18 cellular contexts compared by ENCODE assay signal in genomic region chr14:104595116-104595675, GRCh38. TPM values are rescaled to one million over a fixed set of nuclear protein-coding genes. Genes with fewer than 3 reads are reported as not detected.
DNase-seq lines count a peak whose midpoint lies in the region; ATAC-seq and TF ChIP-seq lines count a peak whose summit lies in the region.
"Had no signal": no experiment of that assay in that cellular context is flagged by ENCODE, and none has a peak within 500 bp of the region (broad histone marks: within the 10 kb centered on the region; RNA-seq: fewer than 3 reads in every experiment).

No MANE protein-coding gene starts in this region.

- WGBS in spleen, 5 donors = 77 to 86% (median 84%) methylated on average over 8 to 14 of the region's 14 CpGs

- TF ChIP-seq CTCF in left ventricle myocardium inferior (IDR thresholded peaks at IDR 0.05; ENCODE audit: borderline replicate concordance) (no peak), RWPE2 (IDR thresholded peaks at IDR 0.05; ENCODE audit: poor library complexity, severe bottlenecking) (no peak), lower lobe of right lung (IDR thresholded peaks at IDR 0.05) (no peak), spleen (IDR thresholded peaks at IDR 0.05 in 8 of 11, conservative IDR thresholded peaks at IDR 0.05 in 3 of 11) (no peak)

- peak; percentile 9 for DNase-seq in left ventricle myocardium inferior
- DNase-seq in left ventricle myocardium superior = no peak
- peak; percentile 62 for DNase-seq in RWPE2 (ENCODE audit: low spot score)
- peak; percentile 38 for DNase-seq in lower lobe of right lung
- DNase-seq in spleen = peak; percentile 47
- DNase-seq in stimulated activated CD4-positive, alpha-beta T cell treated with anti-CD3 and anti-CD28 coated beads, Interleukin-12 subunit alpha, Interleukin-12 subunit beta, amount 100 ng/mL, for 4 hours = no peak
- DNase-seq in NK-92 (lab: John Stamatoyannopoulos, UW; ENCODE audit: unreplicated experiment) = no peak
- DNase-seq: BE2C; CD8-positive, alpha-beta T cell; COR-L47; DMS153; DMS79 treated with DMSO at 0.1 percent for 48 hours; EL; GM23248 had no signal

- intact Hi-C loops in left ventricle myocardium inferior (cut with micrococcal nuclease) (no loop called here), left ventricle myocardium superior (cut with micrococcal nuclease) (no loop called here), lower lobe of right lung (cut with DNase I) (no loop called here), spleen (cut with DNase I; ENCODE audit: low total_unique reads) (no loop called here)

- H3K27me3 ChIP-seq in left ventricle myocardium inferior (ENCODE audit: low read depth) (peaks cover 61% of the 10 kb centered on the region), RWPE2 (ENCODE audit: insufficient read depth, poor library complexity, severe bottlenecking) (peaks cover 31% of the 10 kb centered on the region), lower lobe of right lung (ENCODE audit: low read depth) (peaks cover 19% of the 10 kb centered on the region), spleen (replicated peaks in 1 of 7) (peaks cover 0 to 73% (median 8%) of the 10 kb centered on the region in 7 donors)
- H3K27me3 ChIP-seq: BE2C had no signal

- ATAC-seq in left ventricle myocardium superior (no peak), RWPE2 (ENCODE audit: low read depth) (no peak), lower lobe of right lung (no peak), HG02623 (IDR thresholded peaks at IDR 0.05; ENCODE audit: unreplicated experiment) (no peak)
- ATAC-seq: CD8-positive, alpha-beta T cell had no signal

- H3K4me1 ChIP-seq in left ventricle myocardium inferior (peaks cover 26% of the 10 kb centered on the region), RWPE2 (ENCODE audit: insufficient read depth, poor library complexity, severe bottlenecking) (no peaks in the 10 kb centered on the region), lower lobe of right lung (no peaks in the 10 kb centered on the region), spleen (no peaks in the 10 kb centered on the region)
- H3K4me1 ChIP-seq: A549 had no signal

- H3K9me3 ChIP-seq in left ventricle myocardium inferior (replicated peaks) = no peaks in the 10 kb centered on the region
- no peaks in the 10 kb centered on the region for H3K9me3 ChIP-seq in RWPE2 (ENCODE audit: severe bottlenecking)
- no peaks in the 10 kb centered on the region for H3K9me3 ChIP-seq in lower lobe of right lung
- H3K9me3 ChIP-seq in spleen = no peaks in the 10 kb centered on the region
- H3K9me3 ChIP-seq: A549, BE2C had no signal

- no peak for TF ChIP-seq POLR2A in spleen (IDR thresholded peaks at IDR 0.05)

- H3K36me3 ChIP-seq in left ventricle myocardium inferior (no peaks in the 10 kb centered on the region), RWPE2 (ENCODE audit: low read depth) (no peaks in the 10 kb centered on the region), lower lobe of right lung (no peaks in the 10 kb centered on the region), spleen (no peaks in the 10 kb centered on the region)
- H3K36me3 ChIP-seq: BE2C had no signal

- H3K4me3 ChIP-seq in left ventricle myocardium inferior (no peak overlapping the region), RWPE2 (ENCODE audit: severe bottlenecking) (no peak overlapping the region), lower lobe of right lung (no peak overlapping the region), spleen (no peak overlapping the region)
- H3K4me3 ChIP-seq: A549, GM23248 had no signal

- H3K27ac ChIP-seq in left ventricle myocardium inferior (replicated peaks) = no peak overlapping the region
- no peak overlapping the region for H3K27ac ChIP-seq in RWPE2 (ENCODE audit: poor library complexity, severe bottlenecking)
- H3K27ac ChIP-seq in lower lobe of right lung = no peak overlapping the region
- H3K27ac ChIP-seq in spleen = no peak overlapping the region
- H3K27ac ChIP-seq: A549, C4-2B, GM23248 had no signal

RNA-seq across cellular contexts. Expression of gene TMEM179, which starts 9.4 kb away (rescaled TPM):
- 0.49 TPM for total RNA-seq in left ventricle myocardium inferior
- not detected for total RNA-seq in left ventricle myocardium superior
- total RNA-seq in lower lobe of right lung = not detected
- total RNA-seq in spleen = not detected
- under 1 TPM in 1 of 3 donors, not detected in 2; 0.08 TPM for polyA plus RNA-seq in spleen
- total RNA-seq: CD8-positive, alpha-beta T cell; GM23248 had no signal
- polyA plus RNA-seq: GM23248 had no signal

RNA-seq across cellular contexts. Expression of gene C14orf180, which starts 15.6 kb away (rescaled TPM):
- total RNA-seq in left ventricle myocardium inferior = 44.1 TPM
- total RNA-seq in left ventricle myocardium superior = 53.8 TPM
- 0.18 TPM for total RNA-seq in lower lobe of right lung
- total RNA-seq in spleen = under 1 TPM in 2 of 7 donors, not detected in 5; 0.17 to 0.28 TPM
- polyA plus RNA-seq in spleen = under 1 TPM; 0.20 to 0.70 (median 0.28) TPM
- total RNA-seq: CD8-positive, alpha-beta T cell; GM23248 had no signal
- polyA plus RNA-seq: A549, AG04450, GM23248 had no signal

Comparison
In these comparisons a context has a peak if more than half of its experiments do, and no peak if none do; other contexts are left out.
1. DNase-seq: peak in left ventricle myocardium inferior (single experiment), RWPE2 (single experiment), lower lobe of right lung (single experiment) and spleen (single experiment); none in left ventricle myocardium superior (single experiment), stimulated activated CD4-positive, alpha-beta T cell treated with anti-CD3 and anti-CD28 coated beads, Interleukin-12 subunit alpha, Interleukin-12 subunit beta, amount 100 ng/mL, for 4 hours (single experiment) and NK-92 (single experiment).
2. RNA of gene C14orf180, which starts 15.6 kb away (total RNA-seq): 53.8 TPM in left ventricle myocardium superior (single experiment) and 44.1 TPM in left ventricle myocardium inferior (single experiment); 0.18 TPM in lower lobe of right lung (single experiment) and 0.17 to 0.28 TPM in spleen; every median in the first group is over 10 times any median in the second.